ENCODE assay signal across 11 cellular contexts in genomic region chr18:43396266-43396665, GRCh38.
DNase-seq lines count a peak whose midpoint lies in the region; ATAC-seq, FAIRE-seq and TF ChIP-seq lines count a peak whose summit lies in the region.
"Had no signal": no experiment of that assay in that cellular context is flagged by ENCODE, and none has a peak within 500 bp of the region (broad histone marks: within the 10 kb centered on the region; RNA-seq: fewer than 3 reads in every experiment).

No MANE protein-coding gene starts in this region.

- no peak overlapping the region for H3K4me3 Mint-ChIP-seq in naive thymus-derived CD4-positive, alpha-beta T cell
- H3K4me3 Mint-ChIP-seq: dendritic cell treated with granulocyte-macrophage colony-stimulating factor and Interleukin-4, amounts not matched to agents 40 ng/mL and 50 ng/mL, for 4 days; T-helper 1 cell treated with Interleukin-12 subunit alpha and Interleukin-12 subunit beta and Interleukin-4 antibody, amounts not matched to agents 30 μg/mL and 1 μg/mL, for 36 hours had no signal

- TF ChIP-seq POLR2A in H1 (IDR thresholded peaks at IDR 0.05; ENCODE audit: control extremely low read depth in 1 of 2, low read depth in 2 of 2, low read length in 2 of 2) (no peak), prostate gland (IDR thresholded peaks at IDR 0.05) (no peak)

- no peak overlapping the region for H3K4me3 ChIP-seq in H1 (ENCODE audit: extremely low read depth in 1 of 4, insufficient read depth in 2 of 4, low read depth in 3 of 4, low read length in 4 of 4)
- H3K4me3 ChIP-seq in prostate gland: no peak overlapping the region
- H3K4me3 ChIP-seq in naive thymus-derived CD4-positive, alpha-beta T cell (ENCODE audit: low read length): no peak overlapping the region
- H3K4me3 ChIP-seq: A549 had no signal

- H4K20me1 ChIP-seq in H1 (replicated peaks in 1 of 2; ENCODE audit: control insufficient read depth in 1 of 2, insufficient read depth in 2 of 2, low read length in 2 of 2): no peaks in the 10 kb centered on the region

- no peak overlapping the region for H2BK20ac ChIP-seq in H1 (ENCODE audit: low read length)

- peak; percentile 71 to 77 for TF ChIP-seq RAD21 in H1 (IDR thresholded peaks at IDR 0.05 in 1 of 2, conservative IDR thresholded peaks at IDR 0.05 in 1 of 2; ENCODE audit: low read depth in 2 of 2, low read length in 2 of 2)

- no peak overlapping the region for H3K56ac ChIP-seq in H1 (replicated peaks; ENCODE audit: insufficient read length, low read depth, low read length)

- POLR2A ChIA-PET in H1 (lab: Charles Lee; ENCODE audit: partially characterized antibody): no interaction called here
- POLR2A ChIA-PET in naive thymus-derived CD4-positive, alpha-beta T cell (lab: Charles Lee): no interaction called here

- H2BK15ac ChIP-seq in H1 (ENCODE audit: low read length): no peak overlapping the region

- no peaks in the 10 kb centered on the region for H3K9me3 ChIP-seq in H1 (ENCODE audit: insufficient read depth in 2 of 2, low read depth in 1 of 2, low read length in 1 of 2)
- H3K9me3 ChIP-seq in prostate gland: no peaks in the 10 kb centered on the region
- no peaks in the 10 kb centered on the region for H3K9me3 ChIP-seq in naive thymus-derived CD4-positive, alpha-beta T cell (ENCODE audit: control insufficient read depth in 2 of 3, low read length in 3 of 3)
- H3K9me3 ChIP-seq: A549 had no signal

- H3K4me1 ChIP-seq in H1 (replicated peaks in 1 of 4; ENCODE audit: control insufficient read depth in 3 of 4, insufficient read depth in 4 of 4, low read length in 3 of 4) (no peaks in the 10 kb centered on the region), prostate gland (replicated peaks) (no peaks in the 10 kb centered on the region)
- H3K4me1 ChIP-seq in naive thymus-derived CD4-positive, alpha-beta T cell (ENCODE audit: control insufficient read depth in 2 of 2, insufficient read depth in 2 of 2, low read length in 2 of 2): no peaks in the 10 kb centered on the region
- H3K4me1 ChIP-seq: A549 had no signal

- ATAC-seq in naive thymus-derived CD4-positive, alpha-beta T cell: no peak
- no peak for ATAC-seq in GM19467 (IDR thresholded peaks at IDR 0.05; ENCODE audit: unreplicated experiment)
- ATAC-seq: A549 had no signal

- peaks cover 0 to 12% (median 4%) of the 10 kb centered on the region in 11 donors for H3K9me3 Mint-ChIP-seq in naive thymus-derived CD4-positive, alpha-beta T cell
- H3K9me3 Mint-ChIP-seq: dendritic cell treated with granulocyte-macrophage colony-stimulating factor and Interleukin-4, amounts not matched to agents 40 ng/mL and 50 ng/mL, for 4 days; T-helper 1 cell treated with Interleukin-12 subunit alpha and Interleukin-12 subunit beta and Interleukin-4 antibody, amounts not matched to agents 30 μg/mL and 1 μg/mL, for 36 hours had no signal

- TF ChIP-seq EP300 in H1 (IDR thresholded peaks at IDR 0.05; ENCODE audit: borderline replicate concordance in 1 of 2, low read depth in 2 of 2, low read length in 2 of 2): no peak

- peak; percentile 41 for DNase-seq in DMS 273 (lab: John Stamatoyannopoulos, UW; ENCODE audit: unreplicated experiment)
- DNase-seq in DMS 273 treated with DMSO at 0.1 percent for 48 hours (lab: John Stamatoyannopoulos, UW): no peak
- DNase-seq in NCI-H446 (lab: John Stamatoyannopoulos, UW): peak; percentile 40 to 57
- DNase-seq in H1 (ENCODE audit: low read depth in 1 of 2, low spot score in 2 of 2): no peak
- no peak for DNase-seq in prostate gland (ENCODE audit: low spot score)
- DNase-seq in naive thymus-derived CD4-positive, alpha-beta T cell: no peak
- DNase-seq in HTR-8/SVneo (ENCODE audit: insufficient read length, low spot score): no peak

- no peak overlapping the region for H4K91ac ChIP-seq in H1 (replicated peaks; ENCODE audit: insufficient read length, low read length)

- 13% methylated on average over 1 of the region's 1 CpG; no CpG with 5 or more reads in 1 of the 2 experiments for WGBS in H1 (ENCODE audit: extremely low coverage in 1 of 2, insufficient coverage in 1 of 2, insufficient read length in 1 of 2, insufficient replicate concordance in 2 of 2, low coverage in 1 of 2, low lambda C conversion rate in 2 of 2, missing lambda C conversion rate in 1 of 2), 2 experiments
- WGBS in prostate gland: 2% methylated on average over 1 of the region's 1 CpG

- H3K27ac Mint-ChIP-seq in naive thymus-derived CD4-positive, alpha-beta T cell: no peak overlapping the region
- H3K27ac Mint-ChIP-seq: dendritic cell treated with granulocyte-macrophage colony-stimulating factor and Interleukin-4, amounts not matched to agents 40 ng/mL and 50 ng/mL, for 4 days; T-helper 1 cell treated with Interleukin-12 subunit alpha and Interleukin-12 subunit beta and Interleukin-4 antibody, amounts not matched to agents 30 μg/mL and 1 μg/mL, for 36 hours had no signal

- no peak overlapping the region for H2AK5ac ChIP-seq in H1 (ENCODE audit: low read depth, low read length)

- H3K4me1 Mint-ChIP-seq in naive thymus-derived CD4-positive, alpha-beta T cell: no peaks in the 10 kb centered on the region

- no peak overlapping the region for H2AFZ ChIP-seq in H1 (ENCODE audit: low read length)

- H3K23me2 ChIP-seq in H1 (ENCODE audit: low read depth, low read length): no peaks in the 10 kb centered on the region

- no peak overlapping the region for H3K4me2 ChIP-seq in H1 (ENCODE audit: insufficient read depth in 1 of 2, low read depth in 2 of 2, low read length in 2 of 2)
- H3K4me2 ChIP-seq: A549 had no signal

- H3K79me1 ChIP-seq in H1 (ENCODE audit: low read depth, low read length): no peaks in the 10 kb centered on the region

- H4K8ac ChIP-seq in H1 (ENCODE audit: extremely low read depth, insufficient read depth, low read length): no peak overlapping the region

- H3K27me3 Mint-ChIP-seq in naive thymus-derived CD4-positive, alpha-beta T cell: no peaks in the 10 kb centered on the region
- H3K27me3 Mint-ChIP-seq: dendritic cell treated with granulocyte-macrophage colony-stimulating factor and Interleukin-4, amounts not matched to agents 40 ng/mL and 50 ng/mL, for 4 days had no signal

- no peaks in the 10 kb centered on the region for H3K36me3 Mint-ChIP-seq in naive thymus-derived CD4-positive, alpha-beta T cell

- H3K36me3 ChIP-seq in H1 (ENCODE audit: control insufficient read depth in 2 of 4, insufficient read depth in 4 of 4, low read length in 3 of 4) (no peaks in the 10 kb centered on the region), prostate gland (no peaks in the 10 kb centered on the region)
- H3K36me3 ChIP-seq in naive thymus-derived CD4-positive, alpha-beta T cell (ENCODE audit: control insufficient read depth in 2 of 3, insufficient read depth in 3 of 3, low read length in 3 of 3): no peaks in the 10 kb centered on the region

- no peak overlapping the region for H2BK5ac ChIP-seq in H1 (ENCODE audit: low read depth, low read length)

- H3K27me3 ChIP-seq in H1 (replicated peaks in 1 of 4; ENCODE audit: control insufficient read depth in 3 of 4, extremely low read depth in 1 of 4, insufficient read depth in 3 of 4, low read length in 3 of 4): no peaks in the 10 kb centered on the region
- no peaks in the 10 kb centered on the region for H3K27me3 ChIP-seq in prostate gland (replicated peaks; ENCODE audit: insufficient read depth)
- H3K27me3 ChIP-seq in naive thymus-derived CD4-positive, alpha-beta T cell (ENCODE audit: control insufficient read depth in 2 of 2, insufficient read depth in 2 of 2, low read length in 2 of 2): no peaks in the 10 kb centered on the region

- H3K4ac ChIP-seq in H1 (replicated peaks; ENCODE audit: insufficient read length, low read depth, low read length): no peak overlapping the region

- H2BK12ac ChIP-seq in H1 (ENCODE audit: low read depth, low read length): no peak overlapping the region

- H3K23ac ChIP-seq in H1 (ENCODE audit: insufficient read length): no peak overlapping the region

- peak in 2 of 3 experiments; percentile 38 to 49; a peak in 2 of 4 replicates for TF ChIP-seq CTCF in H1 (IDR thresholded peaks at IDR 0.05; ENCODE audit: control extremely low read depth in 1 of 3, insufficient read depth in 1 of 3, low read depth in 1 of 3, low read length in 3 of 3)
- peak in 3 of 4 experiments; percentile 13 to 50 (median 31) for TF ChIP-seq CTCF in prostate gland (IDR thresholded peaks at IDR 0.05)

- H3K18ac ChIP-seq in H1 (ENCODE audit: extremely low read depth, low read length): no peak overlapping the region

- H4K5ac ChIP-seq in H1 (ENCODE audit: insufficient read length, low read depth, low read length): no peak overlapping the region

- FAIRE-seq in H1 (lab: Jason Lieb, UNC) (no peak), HTR-8/SVneo (lab: Jason Lieb, UNC) (no peak)
- FAIRE-seq: A549 had no signal

- H2BK120ac ChIP-seq in H1 (replicated peaks; ENCODE audit: low read depth, low read length): no peak overlapping the region

- H3K27ac ChIP-seq in H1 (ENCODE audit: low read depth, low read length) (no peak overlapping the region), prostate gland (no peak overlapping the region)
- no peak overlapping the region for H3K27ac ChIP-seq in naive thymus-derived CD4-positive, alpha-beta T cell (ENCODE audit: low read depth, low read length)
- H3K27ac ChIP-seq: A549 had no signal

- CTCF ChIA-PET in H1 (lab: Charles Lee; ENCODE audit: partially characterized antibody): interaction anchor here (0.6 to 3.1 kb wide), 10 partner anchors 13 to 1317 kb away, joined by 3 to 17 read pairs (median 3); no protein-coding TSS in a partner anchor
- CTCF ChIA-PET in naive thymus-derived CD4-positive, alpha-beta T cell (lab: Charles Lee): no interaction called here

- intact Hi-C loops in prostate gland (cut with DNase I): loop anchor here (10.0 kb wide), 1 partner anchor 1091 kb away; no protein-coding TSS in a partner anchor
- intact Hi-C loops in naive thymus-derived CD4-positive, alpha-beta T cell (cut with micrococcal nuclease): no loop called here

- H3K9ac ChIP-seq in H1 (replicated peaks in 1 of 4; ENCODE audit: extremely low read depth in 1 of 4, low read depth in 3 of 4, low read length in 3 of 4): no peak overlapping the region

- no peaks in the 10 kb centered on the region for H3K79me2 ChIP-seq in H1 (ENCODE audit: control insufficient read depth in 1 of 2, insufficient read depth in 2 of 2, low read length in 2 of 2)

- H3K14ac ChIP-seq in H1 (ENCODE audit: insufficient read length): no peak overlapping the region

TF ChIP-seq in H1, 55 proteins besides CTCF, POLR2A, EP300 and RAD21:
- TF ChIP-seq EGR1 (IDR thresholded peaks at IDR 0.05; ENCODE audit: borderline replicate concordance, low read depth, low read length) (no peak), SP4 (IDR thresholded peaks at IDR 0.05; ENCODE audit: low read length) (no peak), GTF2F1 (IDR thresholded peaks at IDR 0.05; ENCODE audit: borderline replicate concordance, low read depth, low read length) (no peak), TCF12 (IDR thresholded peaks at IDR 0.05; ENCODE audit: low read depth, low read length) (no peak)

Comparison
In these comparisons a context has a peak if more than half of its experiments do, and no peak if none do; other contexts are left out.
1. DNase-seq: peak in DMS 273 (single experiment) and NCI-H446 (2 of 2); none in DMS 273 treated with DMSO at 0.1 percent for 48 hours (single experiment), H1 (0 of 2), prostate gland (single experiment), naive thymus-derived CD4-positive, alpha-beta T cell (0 of 9) and HTR-8/SVneo (single experiment).